ENCODE assay signal across 9 cellular contexts in the genomic region with DNA sequence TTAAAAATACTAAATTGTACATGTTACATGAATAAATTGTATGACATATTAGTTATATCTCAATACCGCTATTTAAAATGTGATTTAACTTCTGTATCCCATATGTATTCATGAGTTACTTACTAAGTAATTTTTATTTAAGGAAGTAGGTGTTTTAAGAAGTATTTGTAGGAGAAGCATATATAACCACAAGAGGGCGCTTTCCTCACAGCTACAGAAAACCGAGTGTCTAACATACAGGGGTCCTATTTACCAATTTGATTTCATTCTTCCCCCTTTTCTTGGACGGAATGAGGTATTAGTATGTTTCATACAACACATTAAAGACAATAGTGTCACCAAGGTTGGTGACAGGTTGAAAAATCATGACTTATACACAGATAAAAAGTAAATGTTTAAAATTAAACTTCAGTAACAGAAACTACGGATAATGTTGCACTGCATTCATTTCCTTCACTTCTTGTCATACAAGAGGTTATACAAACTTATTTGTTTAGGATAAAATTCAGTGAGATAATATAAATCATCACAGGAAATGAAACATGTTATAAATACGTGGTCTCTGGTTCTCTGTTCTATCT.
DNase-seq lines count a peak whose midpoint lies in the region; ATAC-seq and TF ChIP-seq lines count a peak whose summit lies in the region.
"Had no signal": no experiment of that assay in that cellular context is flagged by ENCODE, and none has a peak within 500 bp of the region (broad histone marks: within the 10 kb centered on the region; RNA-seq: fewer than 3 reads in every experiment).

No MANE protein-coding gene starts in this region.

- no peaks in the 10 kb centered on the region for H3K27me3 Mint-ChIP-seq in activated CD8-positive, alpha-beta T cell treated with anti-CD3 and anti-CD28 coated beads for 36 hours

- TF ChIP-seq CTCF in activated CD8-positive, alpha-beta T cell treated with anti-CD3 and anti-CD28 coated beads for 36 hours (IDR thresholded peaks at IDR 0.05): peak; percentile 73
- peak; percentile 34 to 80 (median 72) for TF ChIP-seq CTCF in thyroid gland (IDR thresholded peaks at IDR 0.05)

- H3K27me3 ChIP-seq in thyroid gland: no peaks in the 10 kb centered on the region
- H3K27me3 ChIP-seq: BLaER1 had no signal

- intact Hi-C loops in activated CD8-positive, alpha-beta T cell treated with anti-CD3 and anti-CD28 coated beads for 36 hours (cut with micrococcal nuclease): no loop called here
- intact Hi-C loops in thyroid gland (cut with DNase I): no loop called here

- no peak for TF ChIP-seq POLR2A in thyroid gland (IDR thresholded peaks at IDR 0.05)

- peak; percentile 9 for DNase-seq in DMS79 treated with DMSO at 0.1 percent for 48 hours (lab: John Stamatoyannopoulos, UW)
- no peak for DNase-seq in DMS79 (lab: John Stamatoyannopoulos, UW)
- DNase-seq in NCI-H146 treated with DMSO at 0.1 percent for 48 hours (lab: John Stamatoyannopoulos, UW; ENCODE audit: unreplicated experiment): peak; percentile 31
- peak; percentile 2 for DNase-seq in activated CD8-positive, alpha-beta T cell treated with anti-CD3 and anti-CD28 coated beads for 36 hours
- DNase-seq in iPS DF 19.7 (ENCODE audit: low read depth, low spot score): peak; percentile 30
- DNase-seq in thyroid gland: no peak
- no peak for DNase-seq in COLO668 (lab: John Stamatoyannopoulos, UW; ENCODE audit: unreplicated experiment)

- no peak overlapping the region for H3K27ac ChIP-seq in thyroid gland
- H3K27ac ChIP-seq: BLaER1 had no signal

- no peak overlapping the region for H3K4me3 Mint-ChIP-seq in activated CD8-positive, alpha-beta T cell treated with anti-CD3 and anti-CD28 coated beads for 36 hours

- POLR2A ChIA-PET in activated CD8-positive, alpha-beta T cell treated with anti-CD3 and anti-CD28 coated beads for 36 hours (lab: Charles Lee): no interaction called here

- H3K27ac Mint-ChIP-seq in activated CD8-positive, alpha-beta T cell treated with anti-CD3 and anti-CD28 coated beads for 36 hours: no peak overlapping the region

- H3K4me1 Mint-ChIP-seq in activated CD8-positive, alpha-beta T cell treated with anti-CD3 and anti-CD28 coated beads for 36 hours (ENCODE audit: low read depth): no peaks in the 10 kb centered on the region

- CTCF ChIA-PET in activated CD8-positive, alpha-beta T cell treated with anti-CD3 and anti-CD28 coated beads for 36 hours (lab: Charles Lee): no interaction called here

- H3K36me3 Mint-ChIP-seq in activated CD8-positive, alpha-beta T cell treated with anti-CD3 and anti-CD28 coated beads for 36 hours (ENCODE audit: low read depth): no peaks in the 10 kb centered on the region

- H3K4me1 ChIP-seq in thyroid gland: peaks cover 9 to 19% of the 10 kb centered on the region in 2 donors
- H3K4me1 ChIP-seq: BLaER1 had no signal

- ATAC-seq in activated CD8-positive, alpha-beta T cell treated with anti-CD3 and anti-CD28 coated beads for 36 hours: no peak
- no peak for ATAC-seq in HG02678 (IDR thresholded peaks at IDR 0.05; ENCODE audit: unreplicated experiment)

- no peaks in the 10 kb centered on the region for H3K9me3 ChIP-seq in thyroid gland
- H3K9me3 ChIP-seq: BLaER1 had no signal

- 32 to 34% methylated on average over 6 of the region's 6 CpGs for WGBS in thyroid gland, 2 donors

- no peak overlapping the region for H3K4me3 ChIP-seq in thyroid gland (replicated peaks in 1 of 3)
- H3K4me3 ChIP-seq: BLaER1 had no signal

- no peaks in the 10 kb centered on the region for H3K36me3 ChIP-seq in thyroid gland
- H3K36me3 ChIP-seq: BLaER1 had no signal

- H3K9me3 Mint-ChIP-seq in activated CD8-positive, alpha-beta T cell treated with anti-CD3 and anti-CD28 coated beads for 36 hours: no peaks in the 10 kb centered on the region

Comparison
In these comparisons a context has a peak if more than half of its experiments do, and no peak if none do; other contexts are left out.
1. DNase-seq: peak in DMS79 treated with DMSO at 0.1 percent for 48 hours (single experiment), NCI-H146 treated with DMSO at 0.1 percent for 48 hours (single experiment), activated CD8-positive, alpha-beta T cell treated with anti-CD3 and anti-CD28 coated beads for 36 hours (single experiment) and iPS DF 19.7 (single experiment); none in DMS79 (single experiment), thyroid gland (0 of 2) and COLO668 (single experiment).